Comparison of ENCODE assay signal across 10 cellular contexts in the genomic region with DNA sequence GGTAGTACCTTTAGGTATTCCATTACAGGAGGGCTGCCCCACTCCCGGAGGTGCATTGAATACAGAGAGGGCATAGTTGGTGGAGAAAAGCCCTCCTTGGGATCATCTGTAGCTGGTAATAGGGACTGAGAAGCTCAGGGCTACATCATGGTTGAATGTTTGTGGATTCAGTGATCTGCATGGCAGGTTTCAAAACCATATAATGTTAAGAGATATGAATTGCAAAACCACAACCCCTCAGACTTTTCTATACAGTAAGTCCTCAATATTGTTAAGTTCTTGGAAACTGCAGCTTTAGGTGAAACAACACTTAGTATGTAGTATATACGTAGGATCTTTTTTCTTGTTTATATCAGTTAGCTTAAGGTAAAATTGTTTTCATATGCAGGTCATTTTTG. TPM values are rescaled to one million over a fixed set of nuclear protein-coding genes. Genes with fewer than 3 reads are reported as not detected.
DNase-seq lines count a peak whose midpoint lies in the region; ATAC-seq and TF ChIP-seq lines count a peak whose summit lies in the region.
"Had no signal": no experiment of that assay in that cellular context is flagged by ENCODE, and none has a peak within 500 bp of the region (broad histone marks: within the 10 kb centered on the region; RNA-seq: fewer than 3 reads in every experiment).

No MANE protein-coding gene starts in this region.

- DNase-seq in caudate nucleus (lab: John Stamatoyannopoulos, UW) (no peak), esophagus squamous epithelium (lab: John Stamatoyannopoulos, UW) (no peak), GDM1 (lab: John Stamatoyannopoulos, UW) (no peak), transverse colon (no peak), aorta (no peak)
- DNase-seq: NCI-H510A treated with DMSO at 0.1 percent for 48 hours; stimulated activated CD4-positive, alpha-beta T cell treated with anti-CD3 and anti-CD28 coated beads, Interleukin-12 subunit alpha, Interleukin-12 subunit beta, amount 100 ng/mL, for 4 hours had no signal

- no peaks in the 10 kb centered on the region for H3K9me3 ChIP-seq in esophagus squamous epithelium
- H3K9me3 ChIP-seq in transverse colon: no peaks in the 10 kb centered on the region
- H3K9me3 ChIP-seq in aorta (ENCODE audit: control insufficient read depth, low read length): no peaks in the 10 kb centered on the region

- ATAC-seq in GM18505 (IDR thresholded peaks at IDR 0.05; ENCODE audit: unreplicated experiment) (peak; percentile 41), GM21367 (IDR thresholded peaks at IDR 0.05; ENCODE audit: unreplicated experiment) (peak; percentile 23), HG03159 (IDR thresholded peaks at IDR 0.05; ENCODE audit: unreplicated experiment) (peak; percentile 49), aorta (ENCODE audit: low FRiP score) (no peak)

- H3K4me3 ChIP-seq in esophagus squamous epithelium (no peak overlapping the region), transverse colon (no peak overlapping the region), aorta (ENCODE audit: low read length in 2 of 2) (no peak overlapping the region)

- no peak for TF ChIP-seq EP300 in transverse colon (IDR thresholded peaks at IDR 0.05; ENCODE audit: low read depth)

- TF ChIP-seq POLR2A in GM18505 (IDR thresholded peaks at IDR 0.05; ENCODE audit: borderline replicate concordance, extremely low read depth, insufficient read depth, insufficient read length) (no peak), esophagus squamous epithelium (IDR thresholded peaks at IDR 0.05) (no peak), transverse colon (IDR thresholded peaks at IDR 0.05) (no peak)

- H3K27ac ChIP-seq in caudate nucleus (ENCODE audit: low read depth, low read length): peak overlapping the region; percentile 46
- peak overlapping the region in 1 of 4 donors; percentile 17 for H3K27ac ChIP-seq in esophagus squamous epithelium
- H3K27ac ChIP-seq in transverse colon: no peak overlapping the region
- no peak overlapping the region for H3K27ac ChIP-seq in aorta (ENCODE audit: low read depth in 1 of 2, low read length in 2 of 2)

- intact Hi-C loops in esophagus squamous epithelium (cut with DNase I): no loop called here
- intact Hi-C loops in transverse colon (cut with DNase I; ENCODE audit: low total_unique reads): no loop called here
- intact Hi-C loops in aorta (cut with DNase I): no loop called here

- no peaks in the 10 kb centered on the region for H3K27me3 ChIP-seq in esophagus squamous epithelium
- H3K27me3 ChIP-seq in transverse colon: no peaks in the 10 kb centered on the region
- H3K27me3 ChIP-seq in aorta (ENCODE audit: control insufficient read depth in 1 of 2, insufficient read depth in 2 of 2, low read length in 1 of 2): no peaks in the 10 kb centered on the region

- H3K36me3 ChIP-seq in esophagus squamous epithelium (no peaks in the 10 kb centered on the region), transverse colon (no peaks in the 10 kb centered on the region), aorta (ENCODE audit: control insufficient read depth in 1 of 2, insufficient read depth in 2 of 2, low read length in 1 of 2) (no peaks in the 10 kb centered on the region)

- H3K4me1 ChIP-seq in esophagus squamous epithelium (peaks cover 5 to 34% (median 19%) of the 10 kb centered on the region in 3 donors), transverse colon (peaks cover 14 to 46% (median 27%) of the 10 kb centered on the region in 4 donors), aorta (ENCODE audit: control insufficient read depth in 1 of 2, insufficient read depth in 2 of 2, low read length in 2 of 2) (peaks cover 3 to 13% of the 10 kb centered on the region in 2 donors)

- no peak for TF ChIP-seq CTCF in esophagus squamous epithelium (IDR thresholded peaks at IDR 0.05)
- TF ChIP-seq CTCF in transverse colon (IDR thresholded peaks at IDR 0.05): no peak

- 55 to 83% methylated on average over 1 to 2 of the region's 2 CpGs for WGBS in esophagus squamous epithelium, 2 donors
- 75 to 86% methylated on average over 1 to 2 of the region's 2 CpGs for WGBS in transverse colon (ENCODE audit: low coverage in 1 of 2), 2 donors
- WGBS in aorta, 2 donors: 94 to 96% methylated on average over 2 of the region's 2 CpGs

- in situ Hi-C loops in transverse colon (cut with MboI; ENCODE audit: low pct_ligation_motif_present in 1 of 4, low pct_unique_long_range_greater_than_20kb in 1 of 4, low sequenced_read_pairs in 3 of 4): no loop called here

RNA-seq across cellular contexts. Expression of a gene that starts 11.3 kb away (rescaled TPM):
- total RNA-seq in esophagus squamous epithelium: 100 to 1,000 TPM in 1 of 4 donors, 10 to 100 TPM in 3; 50.9 to 104 (median 59.2) TPM
- 100 to 1,000 TPM in 2 of 4 donors, 10 to 100 TPM in 2; 53.9 to 138 (median 95.1) TPM for total RNA-seq in transverse colon
- 10 to 100 TPM; 63.4 to 86.1 TPM for total RNA-seq in aorta
- 10 to 100 TPM in 1 of 2 donors, 1 to 10 TPM in 1; 2.4 to 16.7 TPM for polyA plus RNA-seq in aorta
